20 cellular contexts compared by ENCODE assay signal in the genomic region with DNA sequence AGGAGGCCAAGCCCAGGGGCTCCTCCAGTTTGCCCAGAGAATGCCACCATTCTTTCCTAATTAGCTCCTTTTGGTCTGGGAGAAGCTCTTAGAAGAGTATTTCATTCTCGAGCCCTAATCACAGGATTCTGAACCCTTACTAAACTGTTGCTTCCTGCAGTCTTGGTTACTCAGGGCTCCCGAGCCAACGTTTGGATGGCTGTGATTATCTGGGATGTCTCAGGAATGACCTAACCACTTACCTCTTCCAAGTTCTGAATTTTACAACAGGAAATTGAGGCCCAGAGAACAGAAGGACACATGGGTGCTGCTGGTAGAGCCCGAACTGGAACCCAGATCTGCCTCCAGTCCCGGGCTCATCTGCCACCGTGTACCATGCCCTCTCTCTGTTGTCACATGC. TPM values are rescaled to one million over a fixed set of nuclear protein-coding genes. Genes with fewer than 3 reads are reported as not detected.
A peak's percentile ranks its signal among the peaks of the same experiment; 100 is the strongest.
DNase-seq lines count a peak whose midpoint lies in the region; ATAC-seq, FAIRE-seq and TF ChIP-seq lines count a peak whose summit lies in the region.
"Had no signal": no experiment of that assay in that cellular context is flagged by ENCODE, and none has a peak within 500 bp of the region (broad histone marks: within the 10 kb centered on the region; RNA-seq: fewer than 3 reads in every experiment).

No MANE protein-coding gene starts in this region.

- no peak overlapping the region for H3K4me3 Mint-ChIP-seq in astrocyte (ENCODE audit: unreplicated experiment)
- H3K4me3 Mint-ChIP-seq: stimulated activated naive CD8-positive, alpha-beta T cell treated with anti-CD3 and anti-CD28 coated beads, Interleukin-15, amount 100 ng/mL, for 72 hours had no signal

- H3K27ac ChIP-seq in astrocyte (ENCODE audit: low read depth, low read length) (no peak overlapping the region), suprapubic skin (peak overlapping the region; percentile 47), thyroid gland (peak overlapping the region in 1 of 3 donors; percentile 10), small intestine (ENCODE audit: low read depth in 1 of 2, low read length in 1 of 2) (no peak overlapping the region)
- H3K27ac ChIP-seq: SK-N-MC had no signal

- H3K36me3 ChIP-seq in astrocyte (ENCODE audit: insufficient read depth, low read length) (no peaks in the 10 kb centered on the region), suprapubic skin (no peaks in the 10 kb centered on the region), thyroid gland (no peaks in the 10 kb centered on the region), small intestine (ENCODE audit: control insufficient read depth in 2 of 2, insufficient read depth in 2 of 2, low read length in 2 of 2) (no peaks in the 10 kb centered on the region)
- H3K36me3 ChIP-seq: adrenal gland had no signal

- H3K27me3 Mint-ChIP-seq in astrocyte (ENCODE audit: low read depth, unreplicated experiment): peaks cover 7% of the 10 kb centered on the region

- H4K20me1 ChIP-seq in astrocyte (ENCODE audit: insufficient read depth, low read length): no peaks in the 10 kb centered on the region

- H3K4me3 ChIP-seq in astrocyte (ENCODE audit: insufficient read depth, low read depth, low read length) (no peak overlapping the region), suprapubic skin (no peak overlapping the region), thyroid gland (replicated peaks in 1 of 3) (no peak overlapping the region), small intestine (ENCODE audit: low read depth in 1 of 2, low read length in 2 of 2) (no peak overlapping the region)
- H3K4me3 ChIP-seq: adrenal gland, SK-N-MC had no signal

- H3K9me3 ChIP-seq in astrocyte (ENCODE audit: insufficient read depth, low read depth, low read length) (no peaks in the 10 kb centered on the region), suprapubic skin (no peaks in the 10 kb centered on the region), thyroid gland (no peaks in the 10 kb centered on the region), small intestine (ENCODE audit: control insufficient read depth, low read depth) (no peaks in the 10 kb centered on the region)
- H3K9me3 ChIP-seq: adrenal gland had no signal

- no peak overlapping the region for H3K9ac ChIP-seq in astrocyte (ENCODE audit: low read length)

- TF ChIP-seq CTCF in astrocyte (IDR thresholded peaks at IDR 0.05; ENCODE audit: insufficient read depth, low read depth, low read length) (no peak), suprapubic skin (IDR thresholded peaks at IDR 0.05) (no peak), thyroid gland (IDR thresholded peaks at IDR 0.05) (no peak)

- intact Hi-C loops in thyroid gland (cut with DNase I): no loop called here

- WGBS in suprapubic skin: 56% methylated on average over 6 of the region's 6 CpGs
- 79 to 85% methylated on average over 6 of the region's 6 CpGs for WGBS in thyroid gland, 2 donors
- WGBS in small intestine, 3 donors: 47 to 71% (median 48%) methylated on average over 6 of the region's 6 CpGs

- no peak overlapping the region for H3K4me2 ChIP-seq in astrocyte (ENCODE audit: low read length)

- no peak for TF ChIP-seq POLR2A in suprapubic skin (IDR thresholded peaks at IDR 0.05)
- no peak for TF ChIP-seq POLR2A in thyroid gland (IDR thresholded peaks at IDR 0.05)

- peaks cover 6% of the 10 kb centered on the region for H3K4me1 Mint-ChIP-seq in astrocyte (ENCODE audit: low read depth, unreplicated experiment)

- peak; percentile 54 for DNase-seq in ELR (ENCODE audit: low read depth)
- DNase-seq in astrocyte (ENCODE audit: low read depth): peak; percentile 4
- DNase-seq in kidney tubule cell (ENCODE audit: low spot score): peak; percentile 32
- DNase-seq in suprapubic skin (ENCODE audit: low spot score in 2 of 2): no peak
- no peak for DNase-seq in thyroid gland
- no peak for DNase-seq in NCI-H1092 (lab: John Stamatoyannopoulos, UW)
- no peak for DNase-seq in small intestine
- DNase-seq: activated CD4-positive, alpha-beta T cell treated with anti-CD3 and anti-CD28 coated beads, Interleukin-2, amount 50 U/mL, for 48 hours; GOT3; MM.1S; NCI-H2029; NCI-H524; OCI-M1; stimulated activated CD4-positive, alpha-beta T cell treated with anti-CD3 and anti-CD28 coated beads, Interleukin-15, amount 100 ng/mL, for 24 hours; stimulated activated naive CD8-positive, alpha-beta T cell treated with anti-CD3 and anti-CD28 coated beads, Interleukin-15, amount 100 ng/mL, for 72 hours had no signal

- no peaks in the 10 kb centered on the region for H3K36me3 Mint-ChIP-seq in astrocyte (ENCODE audit: low read depth, unreplicated experiment)

- peaks cover 6% of the 10 kb centered on the region for H3K4me1 ChIP-seq in astrocyte (ENCODE audit: insufficient read depth, low read length)
- H3K4me1 ChIP-seq in suprapubic skin: peaks cover 37% of the 10 kb centered on the region
- peaks cover 0 to 7% of the 10 kb centered on the region in 2 donors for H3K4me1 ChIP-seq in thyroid gland
- peaks cover 0 to 4% of the 10 kb centered on the region in 2 donors for H3K4me1 ChIP-seq in small intestine (ENCODE audit: control insufficient read depth in 2 of 2, insufficient read depth in 1 of 2, low read depth in 1 of 2, low read length in 1 of 2)

- no peaks in the 10 kb centered on the region for H3K9me3 Mint-ChIP-seq in astrocyte (ENCODE audit: unreplicated experiment)
- H3K9me3 Mint-ChIP-seq: stimulated activated naive CD8-positive, alpha-beta T cell treated with anti-CD3 and anti-CD28 coated beads, Interleukin-15, amount 100 ng/mL, for 72 hours had no signal

- no peaks in the 10 kb centered on the region for H3K79me2 ChIP-seq in astrocyte (ENCODE audit: insufficient read depth, low read length)

- no peak overlapping the region for H2AFZ ChIP-seq in astrocyte (ENCODE audit: low read depth, low read length)

- no peak for TF ChIP-seq EP300 in suprapubic skin (IDR thresholded peaks at IDR 0.05)

- H3K27ac Mint-ChIP-seq in astrocyte (ENCODE audit: unreplicated experiment): no peak overlapping the region
- H3K27ac Mint-ChIP-seq: stimulated activated naive CD8-positive, alpha-beta T cell treated with anti-CD3 and anti-CD28 coated beads, Interleukin-15, amount 100 ng/mL, for 72 hours had no signal

- H3K27me3 ChIP-seq in astrocyte (ENCODE audit: insufficient read depth, low read length): no peaks in the 10 kb centered on the region
- no peaks in the 10 kb centered on the region for H3K27me3 ChIP-seq in suprapubic skin
- no peaks in the 10 kb centered on the region for H3K27me3 ChIP-seq in thyroid gland
- H3K27me3 ChIP-seq in small intestine (ENCODE audit: control insufficient read depth in 2 of 2, insufficient read depth in 2 of 2, low read length in 2 of 2): no peaks in the 10 kb centered on the region
- H3K27me3 ChIP-seq: adrenal gland had no signal

- FAIRE-seq in astrocyte (lab: Jason Lieb, UNC): no peak
- FAIRE-seq in small intestine (lab: Jason Lieb, UNC): no peak
- FAIRE-seq: colon had no signal

- ATAC-seq in HG03439 (IDR thresholded peaks at IDR 0.05; ENCODE audit: unreplicated experiment): no peak
- ATAC-seq: stimulated activated naive CD8-positive, alpha-beta T cell treated with anti-CD3 and anti-CD28 coated beads, Interleukin-15, amount 100 ng/mL, for 72 hours had no signal

RNA-seq across cellular contexts. Expression of a gene that starts 22.2 kb away (rescaled TPM):
- not detected in 2 replicates for total RNA-seq in astrocyte
- 10 to 100 TPM; 15.7 to 40.3 (median 32.9) TPM for total RNA-seq in suprapubic skin
- total RNA-seq in thyroid gland: under 1 TPM in 1 of 4 donors, not detected in 3; 0.11 TPM
- 1 to 10 TPM in 2 of 3 donors, under 1 TPM in 1; 0.55 to 2.7 (median 1.3) TPM for polyA plus RNA-seq in small intestine
- total RNA-seq: myocyte had no signal

RNA-seq across cellular contexts. Expression of a gene that starts 51.1 kb away (rescaled TPM):
- total RNA-seq in astrocyte (28.8 and 32.0 TPM in 2 replicates), suprapubic skin (10 to 100 TPM; 19.3 to 28.5 (median 20.5) TPM), thyroid gland (10 to 100 TPM; 21.5 to 55.1 (median 35.3) TPM)
- 10 to 100 TPM; 12.7 to 20.6 (median 18.6) TPM for polyA plus RNA-seq in small intestine

Comparison
In these comparisons a context has a peak if more than half of its experiments do, and no peak if none do; other contexts are left out.
1. DNase-seq: peak in ELR (single experiment), astrocyte (single experiment) and kidney tubule cell (single experiment); none in suprapubic skin (0 of 2), thyroid gland (0 of 2), NCI-H1092 (single experiment) and small intestine (single experiment).
2. RNA of a gene that starts 22.2 kb away (total RNA-seq): 15.7 to 40.3 TPM in suprapubic skin; not detected in astrocyte and 0.11 TPM in thyroid gland; every median in the first group is over 10 times any median in the second.